In genomic region chr14:103847954-103848719, GRCh38 we compare ENCODE assay signal across 1 cellular context.
TF ChIP-seq lines count a peak whose summit lies in the region.

No MANE protein-coding gene starts in this region.

TF ChIP-seq in HepG2, 621 proteins besides CTCF, POLR2A, EP300 and RAD21 (continued from another document and continues in another):
- TF ChIP-seq CEBPZ (IDR thresholded peaks at IDR 0.05; ENCODE audit: low read length): no peak
- no peak for TF ChIP-seq NFYC (CRISPR knock-in tag; IDR thresholded peaks at IDR 0.05)
- TF ChIP-seq PHF21A (CRISPR knock-in tag; IDR thresholded peaks at IDR 0.05): no peak
- 0 out of 2 replicates have a peak, but pooled peaks have one; percentile 33 for TF ChIP-seq PATZ1 (CRISPR knock-in tag; IDR thresholded peaks at IDR 0.05)
- TF ChIP-seq ZNF746 (CRISPR knock-in tag; IDR thresholded peaks at IDR 0.05): no peak
- TF ChIP-seq SUZ12 (IDR thresholded peaks at IDR 0.05; ENCODE audit: low read depth, low read length): no peak
- peak; percentile 66; the same call in 1 of the 2 replicates for TF ChIP-seq ZNF547 (CRISPR knock-in tag; IDR thresholded peaks at IDR 0.05)
- TF ChIP-seq RBFOX2 (IDR thresholded peaks at IDR 0.05; ENCODE audit: low read depth, low read length): peak; percentile 43
- TF ChIP-seq ZFYVE20 (CRISPR knock-in tag; IDR thresholded peaks at IDR 0.05; ENCODE audit: borderline replicate concordance, low read depth): no peak
- TF ChIP-seq ZNF556 (CRISPR knock-in tag; IDR thresholded peaks at IDR 0.05; ENCODE audit: borderline replicate concordance): no peak
- no peak for TF ChIP-seq PRMT3 (CRISPR knock-in tag; IDR thresholded peaks at IDR 0.05; ENCODE audit: borderline replicate concordance, low read depth)
- no peak for TF ChIP-seq CBX5 (CRISPR knock-in tag; IDR thresholded peaks at IDR 0.05; ENCODE audit: borderline replicate concordance)
- TF ChIP-seq ZNF10 (CRISPR knock-in tag; IDR thresholded peaks at IDR 0.05; ENCODE audit: borderline replicate concordance, low read depth): no peak
- no peak for TF ChIP-seq ZBTB39 (CRISPR knock-in tag; IDR thresholded peaks at IDR 0.05)
- no peak for TF ChIP-seq RCOR2 (CRISPR knock-in tag; IDR thresholded peaks at IDR 0.05)
- no peak; the same call in 1 of the 2 replicates for TF ChIP-seq SALL1 (CRISPR knock-in tag; IDR thresholded peaks at IDR 0.05)
- TF ChIP-seq ZMYM3 (CRISPR knock-in tag; IDR thresholded peaks at IDR 0.05): no peak; the same call in 1 of the 2 replicates
- no peak for TF ChIP-seq NR1H2 (CRISPR knock-in tag; IDR thresholded peaks at IDR 0.05; ENCODE audit: borderline replicate concordance, low read depth)
- no peak for TF ChIP-seq POLR2AphosphoS5 (IDR thresholded peaks at IDR 0.05; ENCODE audit: low read depth, low read length)
- TF ChIP-seq MXD3 (CRISPR knock-in tag; IDR thresholded peaks at IDR 0.05): no peak; the same call in 1 of the 2 replicates
- TF ChIP-seq ZNF552 (CRISPR knock-in tag; IDR thresholded peaks at IDR 0.05; ENCODE audit: borderline replicate concordance): no peak
- TF ChIP-seq AGO1 (IDR thresholded peaks at IDR 0.05; ENCODE audit: low read depth, low read length, poor library complexity, severe bottlenecking): peak; percentile 38
- no peak for TF ChIP-seq SETDB1 (CRISPR knock-in tag; IDR thresholded peaks at IDR 0.05; ENCODE audit: borderline replicate concordance)
- no peak for TF ChIP-seq REPIN1 (CRISPR knock-in tag; IDR thresholded peaks at IDR 0.05; ENCODE audit: borderline replicate concordance, low read depth)
- TF ChIP-seq ZSCAN29 (CRISPR knock-in tag; conservative IDR thresholded peaks at IDR 0.05): no peak
- TF ChIP-seq CENPX (CRISPR knock-in tag; IDR thresholded peaks at IDR 0.05): no peak
- no peak for TF ChIP-seq ZNF124 (CRISPR knock-in tag; IDR thresholded peaks at IDR 0.05)
- TF ChIP-seq ZNF44 (CRISPR knock-in tag; IDR thresholded peaks at IDR 0.05): no peak
- no peak for TF ChIP-seq ZBTB42 (CRISPR knock-in tag; IDR thresholded peaks at IDR 0.05)
- TF ChIP-seq NFE2 (CRISPR knock-in tag; IDR thresholded peaks at IDR 0.05): no peak
- TF ChIP-seq ZNF879 (CRISPR knock-in tag; IDR thresholded peaks at IDR 0.05): no peak
- TF ChIP-seq AHR (CRISPR knock-in tag; IDR thresholded peaks at IDR 0.05): no peak
- TF ChIP-seq ZNF687 (CRISPR knock-in tag; IDR thresholded peaks at IDR 0.05): peak; percentile 86
- no peak for TF ChIP-seq BATF2 (CRISPR knock-in tag; IDR thresholded peaks at IDR 0.05)
- no peak for TF ChIP-seq ZNF431 (CRISPR knock-in tag; IDR thresholded peaks at IDR 0.05; ENCODE audit: borderline replicate concordance, low read depth)
- no peak for TF ChIP-seq ZBTB44 (CRISPR knock-in tag; IDR thresholded peaks at IDR 0.05)
- TF ChIP-seq HNRNPK (IDR thresholded peaks at IDR 0.05; ENCODE audit: low read depth, low read length, poor library complexity, severe bottlenecking): peak; percentile 59
- TF ChIP-seq ZFY (CRISPR knock-in tag; IDR thresholded peaks at IDR 0.05): peak; percentile 44; the same call in 1 of the 2 replicates
- TF ChIP-seq ZNF18 (CRISPR knock-in tag; IDR thresholded peaks at IDR 0.05; ENCODE audit: insufficient replicate concordance): no peak
- TF ChIP-seq NAIF1 (CRISPR knock-in tag; IDR thresholded peaks at IDR 0.05; ENCODE audit: borderline replicate concordance): no peak
- no peak for TF ChIP-seq GATA4 (IDR thresholded peaks at IDR 0.05; ENCODE audit: borderline replicate concordance, low read depth)
- no peak for TF ChIP-seq SP2 (CRISPR knock-in tag; IDR thresholded peaks at IDR 0.05)
- no peak for TF ChIP-seq ZNF589 (CRISPR knock-in tag; conservative IDR thresholded peaks at IDR 0.05)
- no peak for TF ChIP-seq DNMT1 (CRISPR knock-in tag; IDR thresholded peaks at IDR 0.05)
- TF ChIP-seq KLF13 (CRISPR knock-in tag; IDR thresholded peaks at IDR 0.05): no peak
- no peak for TF ChIP-seq ZBTB33 (CRISPR knock-in tag; IDR thresholded peaks at IDR 0.05)
- no peak for TF ChIP-seq ZNF143 (CRISPR knock-in tag; IDR thresholded peaks at IDR 0.05)
- no peak for TF ChIP-seq ZNF891 (CRISPR knock-in tag; IDR thresholded peaks at IDR 0.05)
- no peak for TF ChIP-seq ZNF121 (CRISPR knock-in tag; IDR thresholded peaks at IDR 0.05)
- TF ChIP-seq HNRNPLL (IDR thresholded peaks at IDR 0.05; ENCODE audit: low read depth, low read length, poor library complexity, severe bottlenecking): no peak
